Comparison of ENCODE assay signal across 16 cellular contexts in genomic region chr2:2830576-2830975, GRCh38.
DNase-seq lines count a peak whose midpoint lies in the region; ATAC-seq and TF ChIP-seq lines count a peak whose summit lies in the region.
"Had no signal": no experiment of that assay in that cellular context is flagged by ENCODE, and none has a peak within 500 bp of the region (broad histone marks: within the 10 kb centered on the region; RNA-seq: fewer than 3 reads in every experiment).

No MANE protein-coding gene starts in this region.

- no peak overlapping the region for H3K4me3 Mint-ChIP-seq in activated CD4-positive, alpha-beta T cell treated with anti-CD3 and anti-CD28 coated beads, Interleukin-2, amount 10 ng/mL, durations not matched to agents 7 days and 5 days
- H3K4me3 Mint-ChIP-seq in osteocyte (ENCODE audit: unreplicated experiment) (no peak overlapping the region), T-helper 17 cell (no peak overlapping the region)
- H3K4me3 Mint-ChIP-seq: CD14-positive monocyte; CD8-positive, alpha-beta T cell had no signal

- CTCF ChIA-PET in activated CD4-positive, alpha-beta T cell treated with anti-CD3 and anti-CD28 coated beads, Interleukin-2, amount 10 ng/mL, durations not matched to agents 7 days and 5 days (lab: Charles Lee), result no interaction called here

- no peaks in the 10 kb centered on the region for H3K27me3 Mint-ChIP-seq in activated CD4-positive, alpha-beta T cell treated with anti-CD3 and anti-CD28 coated beads, Interleukin-2, amount 10 ng/mL, durations not matched to agents 7 days and 5 days
- H3K27me3 Mint-ChIP-seq in osteocyte (ENCODE audit: unreplicated experiment) (no peaks in the 10 kb centered on the region), T-helper 17 cell (no peaks in the 10 kb centered on the region)

- H3K4me3 ChIP-seq in coronary artery (no peak overlapping the region), upper lobe of right lung (no peak overlapping the region)
- H3K4me3 ChIP-seq: HAP-1 had no signal

- H3K27ac ChIP-seq in coronary artery, result no peak overlapping the region
- H3K27ac ChIP-seq in upper lobe of right lung, result no peak overlapping the region
- H3K27ac ChIP-seq: 22Rv1 had no signal

- DNase-seq in activated CD4-positive, alpha-beta T cell treated with anti-CD3 and anti-CD28 coated beads, Interleukin-2, amount 10 ng/mL, durations not matched to agents 7 days and 5 days, result peak; percentile 1
- DNase-seq in activated CD4-positive, alpha-beta T cell treated with anti-CD3 and anti-CD28 coated beads for 1 hour, result no peak
- DNase-seq in coronary artery (ENCODE audit: low spot score), result peak; percentile 62
- peak; percentile 44 for DNase-seq in osteocyte (ENCODE audit: extremely low spot score, unreplicated experiment)
- peak; percentile 18 for DNase-seq in upper lobe of right lung
- no peak for DNase-seq in KBM-7
- no peak for DNase-seq in T-helper 17 cell
- DNase-seq: COR-L47, DND-41, GDM1, GOT3 had no signal

- POLR2A ChIA-PET in activated CD4-positive, alpha-beta T cell treated with anti-CD3 and anti-CD28 coated beads, Interleukin-2, amount 10 ng/mL, durations not matched to agents 7 days and 5 days (lab: Charles Lee), result no interaction called here

- H3K27me3 ChIP-seq in upper lobe of right lung, result no peaks in the 10 kb centered on the region

- no peaks in the 10 kb centered on the region for H3K36me3 Mint-ChIP-seq in activated CD4-positive, alpha-beta T cell treated with anti-CD3 and anti-CD28 coated beads, Interleukin-2, amount 10 ng/mL, durations not matched to agents 7 days and 5 days (ENCODE audit: low read depth)
- H3K36me3 Mint-ChIP-seq in osteocyte (ENCODE audit: unreplicated experiment) (no peaks in the 10 kb centered on the region), T-helper 17 cell (ENCODE audit: low read depth) (no peaks in the 10 kb centered on the region)
- H3K36me3 Mint-ChIP-seq: CD14-positive monocyte; CD8-positive, alpha-beta T cell had no signal

- no peaks in the 10 kb centered on the region for H3K4me1 ChIP-seq in upper lobe of right lung
- H3K4me1 ChIP-seq: HAP-1 had no signal

- no peaks in the 10 kb centered on the region for H3K36me3 ChIP-seq in upper lobe of right lung
- H3K36me3 ChIP-seq: HAP-1 had no signal

- H3K9me3 ChIP-seq in upper lobe of right lung (no peaks in the 10 kb centered on the region), T-helper 17 cell (ENCODE audit: control insufficient read depth, low read length, poor library complexity, severe bottlenecking) (no peaks in the 10 kb centered on the region)
- H3K9me3 ChIP-seq: HAP-1 had no signal

- in situ Hi-C loops in KBM-7 (cut with MboI; ENCODE audit: low pct_unique_long_range_greater_than_20kb, low sequenced_read_pairs), result no loop called here

- ATAC-seq in upper lobe of right lung (no peak), GM18520 (IDR thresholded peaks at IDR 0.05; ENCODE audit: unreplicated experiment) (no peak), T-helper 17 cell (no peak)
- ATAC-seq: CD8-positive, alpha-beta T cell had no signal

- no peaks in the 10 kb centered on the region for H3K4me1 Mint-ChIP-seq in activated CD4-positive, alpha-beta T cell treated with anti-CD3 and anti-CD28 coated beads, Interleukin-2, amount 10 ng/mL, durations not matched to agents 7 days and 5 days
- H3K4me1 Mint-ChIP-seq in osteocyte (ENCODE audit: unreplicated experiment) (no peaks in the 10 kb centered on the region), T-helper 17 cell (no peaks in the 10 kb centered on the region)
- H3K4me1 Mint-ChIP-seq: CD14-positive monocyte had no signal

- intact Hi-C loops in upper lobe of right lung (cut with DNase I), result no loop called here

- TF ChIP-seq CTCF in coronary artery (IDR thresholded peaks at IDR 0.05), result no peak
- TF ChIP-seq CTCF in osteocyte (IDR thresholded peaks at IDR 0.05), result no peak
- TF ChIP-seq CTCF in upper lobe of right lung (IDR thresholded peaks at IDR 0.05), result no peak

- no peak overlapping the region for H3K27ac Mint-ChIP-seq in activated CD4-positive, alpha-beta T cell treated with anti-CD3 and anti-CD28 coated beads, Interleukin-2, amount 10 ng/mL, durations not matched to agents 7 days and 5 days
- H3K27ac Mint-ChIP-seq in osteocyte (ENCODE audit: unreplicated experiment), result no peak overlapping the region
- no peak overlapping the region for H3K27ac Mint-ChIP-seq in T-helper 17 cell
- H3K27ac Mint-ChIP-seq: CD14-positive monocyte; CD8-positive, alpha-beta T cell had no signal

- no peaks in the 10 kb centered on the region for H3K9me3 Mint-ChIP-seq in activated CD4-positive, alpha-beta T cell treated with anti-CD3 and anti-CD28 coated beads, Interleukin-2, amount 10 ng/mL, durations not matched to agents 7 days and 5 days
- H3K9me3 Mint-ChIP-seq in osteocyte (ENCODE audit: unreplicated experiment), result peaks cover 24% of the 10 kb centered on the region
- H3K9me3 Mint-ChIP-seq: CD8-positive, alpha-beta T cell had no signal

Comparison
In these comparisons a context has a peak if more than half of its experiments do, and no peak if none do; other contexts are left out.
1. DNase-seq: peak in activated CD4-positive, alpha-beta T cell treated with anti-CD3 and anti-CD28 coated beads, Interleukin-2, amount 10 ng/mL, durations not matched to agents 7 days and 5 days (single experiment), coronary artery (single experiment), osteocyte (single experiment) and upper lobe of right lung (single experiment); none in activated CD4-positive, alpha-beta T cell treated with anti-CD3 and anti-CD28 coated beads for 1 hour (single experiment), KBM-7 (single experiment) and T-helper 17 cell (0 of 3).